Comparison of ENCODE assay signal across 11 cellular contexts in genomic region chrX:53357799-53358530, GRCh38.
DNase-seq lines count a peak whose midpoint lies in the region; TF ChIP-seq lines count a peak whose summit lies in the region.
"Had no signal": no experiment of that assay in that cellular context is flagged by ENCODE, and none has a peak within 500 bp of the region (broad histone marks: within the 10 kb centered on the region; RNA-seq: fewer than 3 reads in every experiment).

No MANE protein-coding gene starts in this region.

- no peak for TF ChIP-seq RAD21 in neural cell (conservative IDR thresholded peaks at IDR 0.05)

- no peak for TF ChIP-seq CTCF in dorsolateral prefrontal cortex (IDR thresholded peaks at IDR 0.05 in 54 of 56, conservative IDR thresholded peaks at IDR 0.05 in 2 of 56; ENCODE audit: low read depth in 1 of 56, partially characterized antibody in 56 of 56)
- TF ChIP-seq CTCF in neural cell (IDR thresholded peaks at IDR 0.05; ENCODE audit: poor library complexity, severe bottlenecking), result no peak

- H3K4me3 ChIP-seq in dorsolateral prefrontal cortex (no peak overlapping the region), neural cell (ENCODE audit: low read length) (peak overlapping the region; percentile 35)

- no peaks in the 10 kb centered on the region for H3K36me3 ChIP-seq in neural cell (ENCODE audit: insufficient read depth, low read length)

- no peak overlapping the region for H3K4me2 ChIP-seq in neural cell (ENCODE audit: low read length)

- H3K27ac ChIP-seq in dorsolateral prefrontal cortex, result no peak overlapping the region
- H3K27ac ChIP-seq in neural cell (ENCODE audit: low read length), result no peak overlapping the region

- no peaks in the 10 kb centered on the region for H4K20me1 ChIP-seq in neural cell (ENCODE audit: insufficient read depth)

- H2AFZ ChIP-seq in neural cell (ENCODE audit: low read depth, low read length), result no peak overlapping the region

- no peak overlapping the region for H3K9ac ChIP-seq in neural cell (ENCODE audit: low read length)

- no peaks in the 10 kb centered on the region for H3K9me3 ChIP-seq in neural cell (ENCODE audit: low read length)

- no peak for TF ChIP-seq EP300 in neural cell (conservative IDR thresholded peaks at IDR 0.05; ENCODE audit: poor library complexity, severe bottlenecking)

- H3K27me3 ChIP-seq in dorsolateral prefrontal cortex (peaks cover 0 to 49% (median 10%) of the 10 kb centered on the region in 45 donors), neural cell (ENCODE audit: insufficient read depth, low read depth, low read length) (no peaks in the 10 kb centered on the region)

- peak; percentile 5 for DNase-seq in GM04504 (ENCODE audit: low read depth)
- peak; percentile 20 for DNase-seq in NCI-H69 (lab: John Stamatoyannopoulos, UW)
- DNase-seq in dorsolateral prefrontal cortex, result peak in 8 of 10 donors; percentile 15 to 62 (median 52)
- no peak for DNase-seq in activated CD4-positive, alpha-beta T cell treated with anti-CD3 and anti-CD28 coated beads, Interleukin-2, amount 50 U/mL, for 1 hour
- DNase-seq in NCI-H526 treated with DMSO at 0.1 percent for 48 hours (lab: John Stamatoyannopoulos, UW), result no peak
- DNase-seq in NCI-H2171 treated with DMSO at 0.1 percent for 48 hours (lab: John Stamatoyannopoulos, UW), result no peak
- DNase-seq: activated CD8-positive, alpha-beta memory T cell treated with anti-CD3 and anti-CD28 coated beads, Interleukin-2, amount 50 U/mL, for 48 hours; NCI-H1417 treated with DMSO at 0.1 percent for 48 hours; stimulated activated CD8-positive, alpha-beta memory T cell treated with anti-CD3 and anti-CD28 coated beads, Interleukin-4, amount 100 ng/mL, for 48 hours; T1000 had no signal

- intact Hi-C loops in dorsolateral prefrontal cortex (cut with DNase I), result no loop called here

- no peaks in the 10 kb centered on the region for H3F3A ChIP-seq in neural cell (ENCODE audit: insufficient read depth, low read length, poor library complexity, severe bottlenecking)

- no peaks in the 10 kb centered on the region for H3K79me2 ChIP-seq in neural cell (replicated peaks; ENCODE audit: insufficient read depth, low read length)

- no peaks in the 10 kb centered on the region for H3K9me2 ChIP-seq in neural cell (ENCODE audit: insufficient read depth, low read length)

TF ChIP-seq in neural cell, 6 proteins besides CTCF, POLR2A, EP300 and RAD21:
- TF ChIP-seq MXI1 (conservative IDR thresholded peaks at IDR 0.05; ENCODE audit: poor library complexity, severe bottlenecking), result no peak
- peak; percentile 19 for TF ChIP-seq REST (IDR thresholded peaks at IDR 0.05; ENCODE audit: borderline replicate concordance)

Comparison
In these comparisons a context has a peak if more than half of its experiments do, and no peak if none do; other contexts are left out.
1. DNase-seq: peak in GM04504 (single experiment), NCI-H69 (single experiment) and dorsolateral prefrontal cortex (8 of 10); none in activated CD4-positive, alpha-beta T cell treated with anti-CD3 and anti-CD28 coated beads, Interleukin-2, amount 50 U/mL, for 1 hour (single experiment), NCI-H526 treated with DMSO at 0.1 percent for 48 hours (single experiment) and NCI-H2171 treated with DMSO at 0.1 percent for 48 hours (single experiment).